In genomic region chr6:53814353-53814752, GRCh38 we compare ENCODE assay signal across 1 cellular context.
TF ChIP-seq lines count a peak whose summit lies in the region.

No MANE protein-coding gene starts in this region.

TF ChIP-seq in IMR-90, 13 proteins besides CTCF, POLR2A, EP300 and RAD21:
- TF ChIP-seq BHLHE40 (IDR thresholded peaks at IDR 0.05; ENCODE audit: low read depth, low read length), result no peak
- no peak for TF ChIP-seq CEBPB (IDR thresholded peaks at IDR 0.05; ENCODE audit: low read depth, low read length)
- TF ChIP-seq MXI1 (IDR thresholded peaks at IDR 0.05; ENCODE audit: borderline replicate concordance, low read depth, low read length), result no peak
- no peak for TF ChIP-seq FOS (IDR thresholded peaks at IDR 0.05; ENCODE audit: low read depth, low read length)
- no peak for TF ChIP-seq NFE2L2 (IDR thresholded peaks at IDR 0.05; ENCODE audit: low read depth, low read length)
- TF ChIP-seq, protein P1, sequence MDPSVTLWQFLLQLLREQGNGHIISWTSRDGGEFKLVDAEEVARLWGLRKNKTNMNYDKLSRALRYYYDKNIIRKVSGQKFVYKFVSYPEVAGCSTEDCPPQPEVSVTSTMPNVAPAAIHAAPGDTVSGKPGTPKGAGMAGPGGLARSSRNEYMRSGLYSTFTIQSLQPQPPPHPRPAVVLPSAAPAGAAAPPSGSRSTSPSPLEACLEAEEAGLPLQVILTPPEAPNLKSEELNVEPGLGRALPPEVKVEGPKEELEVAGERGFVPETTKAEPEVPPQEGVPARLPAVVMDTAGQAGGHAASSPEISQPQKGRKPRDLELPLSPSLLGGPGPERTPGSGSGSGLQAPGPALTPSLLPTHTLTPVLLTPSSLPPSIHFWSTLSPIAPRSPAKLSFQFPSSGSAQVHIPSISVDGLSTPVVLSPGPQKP (IDR thresholded peaks at IDR 0.05; ENCODE audit: borderline replicate concordance, low read depth, low read length), result no peak
- TF ChIP-seq CHD1 (IDR thresholded peaks at IDR 0.05; ENCODE audit: low read depth, low read length), result no peak
- TF ChIP-seq RCOR1 (IDR thresholded peaks at IDR 0.05; ENCODE audit: insufficient replicate concordance, low read length), result no peak
- TF ChIP-seq MAFK (IDR thresholded peaks at IDR 0.05; ENCODE audit: low read depth, low read length), result no peak
- no peak for TF ChIP-seq MAZ (IDR thresholded peaks at IDR 0.05; ENCODE audit: borderline replicate concordance, low read depth, low read length)
- no peak for TF ChIP-seq RFX5 (IDR thresholded peaks at IDR 0.05; ENCODE audit: low read depth, low read length)
- TF ChIP-seq USF2 (IDR thresholded peaks at IDR 0.05; ENCODE audit: low read depth, low read length), result no peak
- TF ChIP-seq SMC3 (IDR thresholded peaks at IDR 0.05; ENCODE audit: low read depth, low read length), result no peak
